Comparison of ENCODE assay signal across 1 cellular context in the genomic region with DNA sequence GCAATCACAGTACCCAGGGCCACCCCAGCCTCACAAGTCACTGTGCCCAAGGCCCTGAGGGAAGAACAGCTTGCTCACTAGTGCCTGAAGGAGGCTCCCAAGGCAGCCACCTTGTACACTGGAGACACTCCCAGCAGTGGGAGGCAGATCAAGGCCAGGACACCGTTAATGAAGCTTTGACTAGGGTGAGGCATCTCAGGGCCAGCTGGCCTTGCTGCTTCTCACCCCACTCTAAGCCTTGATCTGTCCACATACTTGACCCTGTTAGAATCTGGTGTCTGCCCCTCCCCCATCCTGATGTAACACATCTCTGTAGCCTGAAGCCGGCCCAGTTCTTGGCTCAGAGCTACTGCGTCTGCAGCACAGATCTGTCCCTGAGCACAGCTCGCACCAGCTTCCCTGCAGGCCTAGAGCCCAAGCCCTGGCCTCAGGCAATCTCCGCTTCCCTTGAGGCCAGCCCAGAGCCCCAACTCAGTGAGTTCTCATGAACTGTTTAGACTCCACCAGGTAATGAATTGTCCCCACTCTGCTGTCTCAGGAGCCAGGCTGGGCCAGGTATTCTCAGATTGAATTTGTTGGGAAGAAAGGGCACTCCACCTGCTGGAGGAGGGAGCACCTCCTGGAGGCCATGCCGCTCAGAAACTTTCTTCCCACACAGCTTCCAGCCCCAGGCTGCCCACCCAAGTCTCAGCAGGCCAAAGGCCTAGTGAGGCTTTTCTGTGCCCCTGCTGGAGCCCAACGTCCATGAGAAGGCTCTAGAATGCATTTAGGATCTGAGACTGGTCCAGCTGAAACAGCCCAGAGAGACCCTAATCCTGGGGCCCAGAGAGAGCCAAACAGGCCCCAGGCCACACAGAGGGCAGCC.
TF ChIP-seq lines count a peak whose summit lies in the region.

No MANE protein-coding gene starts in this region.

TF ChIP-seq in K562, 482 proteins besides CTCF, POLR2A, EP300 and RAD21 (continued from another document and continues in another):
- TF ChIP-seq, protein P1, sequence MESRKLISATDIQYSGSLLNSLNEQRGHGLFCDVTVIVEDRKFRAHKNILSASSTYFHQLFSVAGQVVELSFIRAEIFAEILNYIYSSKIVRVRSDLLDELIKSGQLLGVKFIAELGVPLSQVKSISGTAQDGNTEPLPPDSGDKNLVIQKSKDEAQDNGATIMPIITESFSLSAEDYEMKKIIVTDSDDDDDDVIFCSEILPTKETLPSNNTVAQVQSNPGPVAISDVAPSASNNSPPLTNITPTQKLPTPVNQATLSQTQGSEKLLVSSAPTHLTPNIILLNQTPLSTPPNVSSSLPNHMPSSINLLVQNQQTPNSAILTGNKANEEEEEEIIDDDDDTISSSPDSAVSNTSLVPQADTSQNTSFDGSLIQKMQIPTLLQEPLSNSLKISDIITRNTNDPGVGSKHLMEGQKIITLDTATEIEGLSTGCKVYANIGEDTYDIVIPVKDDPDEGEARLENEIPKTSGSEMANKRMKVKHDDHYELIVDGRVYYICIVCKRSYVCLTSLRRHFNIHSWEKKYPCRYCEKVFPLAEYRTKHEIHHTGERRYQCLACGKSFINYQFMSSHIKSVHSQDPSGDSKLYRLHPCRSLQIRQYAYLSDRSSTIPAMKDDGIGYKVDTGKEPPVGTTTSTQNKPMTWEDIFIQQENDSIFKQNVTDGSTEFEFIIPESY (CRISPR knock-in tag; IDR thresholded peaks at IDR 0.05), result 0 out of 2 replicates have a peak, but pooled peaks have one; percentile 15
- TF ChIP-seq ATF7 (IDR thresholded peaks at IDR 0.05), result peak; percentile 56; the same call in 1 of the 2 replicates
- TF ChIP-seq ZNF232 (CRISPR knock-in tag; IDR thresholded peaks at IDR 0.05), result no peak
- peak; percentile 50; the same call in 1 of the 2 replicates for TF ChIP-seq POLR2G (IDR thresholded peaks at IDR 0.05; ENCODE audit: low read depth, low read length)
- TF ChIP-seq SMAD4 (CRISPR knock-in tag; conservative IDR thresholded peaks at IDR 0.05), result 0 out of 2 replicates have a peak, but pooled peaks have one; percentile 33
- TF ChIP-seq BRCA1 (IDR thresholded peaks at IDR 0.05), result no peak
- no peak for TF ChIP-seq BRCA1 (CRISPR knock-in tag; IDR thresholded peaks at IDR 0.05)
- TF ChIP-seq, protein P2, sequence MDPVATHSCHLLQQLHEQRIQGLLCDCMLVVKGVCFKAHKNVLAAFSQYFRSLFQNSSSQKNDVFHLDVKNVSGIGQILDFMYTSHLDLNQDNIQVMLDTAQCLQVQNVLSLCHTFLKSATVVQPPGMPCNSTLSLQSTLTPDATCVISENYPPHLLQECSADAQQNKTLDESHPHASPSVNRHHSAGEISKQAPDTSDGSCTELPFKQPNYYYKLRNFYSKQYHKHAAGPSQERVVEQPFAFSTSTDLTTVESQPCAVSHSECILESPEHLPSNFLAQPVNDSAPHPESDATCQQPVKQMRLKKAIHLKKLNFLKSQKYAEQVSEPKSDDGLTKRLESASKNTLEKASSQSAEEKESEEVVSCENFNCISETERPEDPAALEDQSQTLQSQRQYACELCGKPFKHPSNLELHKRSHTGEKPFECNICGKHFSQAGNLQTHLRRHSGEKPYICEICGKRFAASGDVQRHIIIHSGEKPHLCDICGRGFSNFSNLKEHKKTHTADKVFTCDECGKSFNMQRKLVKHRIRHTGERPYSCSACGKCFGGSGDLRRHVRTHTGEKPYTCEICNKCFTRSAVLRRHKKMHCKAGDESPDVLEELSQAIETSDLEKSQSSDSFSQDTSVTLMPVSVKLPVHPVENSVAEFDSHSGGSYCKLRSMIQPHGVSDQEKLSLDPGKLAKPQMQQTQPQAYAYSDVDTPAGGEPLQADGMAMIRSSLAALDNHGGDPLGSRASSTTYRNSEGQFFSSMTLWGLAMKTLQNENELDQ (CRISPR knock-in tag; IDR thresholded peaks at IDR 0.05; ENCODE audit: borderline replicate concordance), result no peak
- no peak for TF ChIP-seq ZNF696 (CRISPR knock-in tag; conservative IDR thresholded peaks at IDR 0.05)
- TF ChIP-seq, protein P3, sequence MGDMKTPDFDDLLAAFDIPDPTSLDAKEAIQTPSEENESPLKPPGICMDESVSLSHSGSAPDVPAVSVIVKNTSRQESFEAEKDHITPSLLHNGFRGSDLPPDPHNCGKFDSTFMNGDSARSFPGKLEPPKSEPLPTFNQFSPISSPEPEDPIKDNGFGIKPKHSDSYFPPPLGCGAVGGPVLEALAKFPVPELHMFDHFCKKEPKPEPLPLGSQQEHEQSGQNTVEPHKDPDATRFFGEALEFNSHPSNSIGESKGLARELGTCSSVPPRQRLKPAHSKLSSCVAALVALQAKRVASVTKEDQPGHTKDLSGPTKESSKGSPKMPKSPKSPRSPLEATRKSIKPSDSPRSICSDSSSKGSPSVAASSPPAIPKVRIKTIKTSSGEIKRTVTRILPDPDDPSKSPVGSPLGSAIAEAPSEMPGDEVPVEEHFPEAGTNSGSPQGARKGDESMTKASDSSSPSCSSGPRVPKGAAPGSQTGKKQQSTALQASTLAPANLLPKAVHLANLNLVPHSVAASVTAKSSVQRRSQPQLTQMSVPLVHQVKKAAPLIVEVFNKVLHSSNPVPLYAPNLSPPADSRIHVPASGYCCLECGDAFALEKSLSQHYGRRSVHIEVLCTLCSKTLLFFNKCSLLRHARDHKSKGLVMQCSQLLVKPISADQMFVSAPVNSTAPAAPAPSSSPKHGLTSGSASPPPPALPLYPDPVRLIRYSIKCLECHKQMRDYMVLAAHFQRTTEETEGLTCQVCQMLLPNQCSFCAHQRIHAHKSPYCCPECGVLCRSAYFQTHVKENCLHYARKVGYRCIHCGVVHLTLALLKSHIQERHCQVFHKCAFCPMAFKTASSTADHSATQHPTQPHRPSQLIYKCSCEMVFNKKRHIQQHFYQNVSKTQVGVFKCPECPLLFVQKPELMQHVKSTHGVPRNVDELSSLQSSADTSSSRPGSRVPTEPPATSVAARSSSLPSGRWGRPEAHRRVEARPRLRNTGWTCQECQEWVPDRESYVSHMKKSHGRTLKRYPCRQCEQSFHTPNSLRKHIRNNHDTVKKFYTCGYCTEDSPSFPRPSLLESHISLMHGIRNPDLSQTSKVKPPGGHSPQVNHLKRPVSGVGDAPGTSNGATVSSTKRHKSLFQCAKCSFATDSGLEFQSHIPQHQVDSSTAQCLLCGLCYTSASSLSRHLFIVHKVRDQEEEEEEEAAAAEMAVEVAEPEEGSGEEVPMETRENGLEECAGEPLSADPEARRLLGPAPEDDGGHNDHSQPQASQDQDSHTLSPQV (IDR thresholded peaks at IDR 0.05), result 0 out of 2 replicates have a peak, but pooled peaks have one; percentile 20
- TF ChIP-seq TAF7 (tag; IDR thresholded peaks at IDR 0.05), result 0 out of 2 replicates have a peak, but pooled peaks have one; percentile 11
- no peak for TF ChIP-seq ZSCAN32 (CRISPR knock-in tag; IDR thresholded peaks at IDR 0.05)
- 0 out of 2 replicates have a peak, but pooled peaks have one; percentile 4 for TF ChIP-seq RERE (CRISPR knock-in tag; IDR thresholded peaks at IDR 0.05; ENCODE audit: borderline replicate concordance)
- TF ChIP-seq MITF (IDR thresholded peaks at IDR 0.05), result no peak
- no peak for TF ChIP-seq NFE2 (IDR thresholded peaks at IDR 0.05; ENCODE audit: low read depth)
- no peak for TF ChIP-seq MEF2D (tag; conservative IDR thresholded peaks at IDR 0.05; ENCODE audit: low read depth)
- TF ChIP-seq, protein P4, sequence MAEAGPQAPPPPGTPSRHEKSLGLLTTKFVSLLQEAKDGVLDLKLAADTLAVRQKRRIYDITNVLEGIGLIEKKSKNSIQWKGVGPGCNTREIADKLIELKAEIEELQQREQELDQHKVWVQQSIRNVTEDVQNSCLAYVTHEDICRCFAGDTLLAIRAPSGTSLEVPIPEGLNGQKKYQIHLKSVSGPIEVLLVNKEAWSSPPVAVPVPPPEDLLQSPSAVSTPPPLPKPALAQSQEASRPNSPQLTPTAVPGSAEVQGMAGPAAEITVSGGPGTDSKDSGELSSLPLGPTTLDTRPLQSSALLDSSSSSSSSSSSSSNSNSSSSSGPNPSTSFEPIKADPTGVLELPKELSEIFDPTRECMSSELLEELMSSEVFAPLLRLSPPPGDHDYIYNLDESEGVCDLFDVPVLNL (CRISPR knock-in tag; IDR thresholded peaks at IDR 0.05; ENCODE audit: low read depth), result no peak
- no peak for TF ChIP-seq ZNF717 (CRISPR knock-in tag; IDR thresholded peaks at IDR 0.05)
- peak; percentile 63 for TF ChIP-seq RBFOX2 (IDR thresholded peaks at IDR 0.05; ENCODE audit: low read depth, low read length)
- no peak for TF ChIP-seq XRCC4 (IDR thresholded peaks at IDR 0.05; ENCODE audit: extremely low read depth, insufficient read depth, insufficient read length)
- no peak for TF ChIP-seq ZNF239 (CRISPR knock-in tag; IDR thresholded peaks at IDR 0.05)
- no peak for TF ChIP-seq STAG1 (CRISPR knock-in tag; IDR thresholded peaks at IDR 0.05; ENCODE audit: borderline replicate concordance)
- peak; percentile 41; the same call in 1 of the 2 replicates for TF ChIP-seq ZFX (CRISPR knock-in tag; IDR thresholded peaks at IDR 0.05)
- TF ChIP-seq, protein P5, sequence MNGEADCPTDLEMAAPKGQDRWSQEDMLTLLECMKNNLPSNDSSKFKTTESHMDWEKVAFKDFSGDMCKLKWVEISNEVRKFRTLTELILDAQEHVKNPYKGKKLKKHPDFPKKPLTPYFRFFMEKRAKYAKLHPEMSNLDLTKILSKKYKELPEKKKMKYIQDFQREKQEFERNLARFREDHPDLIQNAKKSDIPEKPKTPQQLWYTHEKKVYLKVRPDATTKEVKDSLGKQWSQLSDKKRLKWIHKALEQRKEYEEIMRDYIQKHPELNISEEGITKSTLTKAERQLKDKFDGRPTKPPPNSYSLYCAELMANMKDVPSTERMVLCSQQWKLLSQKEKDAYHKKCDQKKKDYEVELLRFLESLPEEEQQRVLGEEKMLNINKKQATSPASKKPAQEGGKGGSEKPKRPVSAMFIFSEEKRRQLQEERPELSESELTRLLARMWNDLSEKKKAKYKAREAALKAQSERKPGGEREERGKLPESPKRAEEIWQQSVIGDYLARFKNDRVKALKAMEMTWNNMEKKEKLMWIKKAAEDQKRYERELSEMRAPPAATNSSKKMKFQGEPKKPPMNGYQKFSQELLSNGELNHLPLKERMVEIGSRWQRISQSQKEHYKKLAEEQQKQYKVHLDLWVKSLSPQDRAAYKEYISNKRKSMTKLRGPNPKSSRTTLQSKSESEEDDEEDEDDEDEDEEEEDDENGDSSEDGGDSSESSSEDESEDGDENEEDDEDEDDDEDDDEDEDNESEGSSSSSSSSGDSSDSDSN (IDR thresholded peaks at IDR 0.05; ENCODE audit: borderline replicate concordance in 1 of 2, low read depth in 2 of 2, low read length in 2 of 2), result no peak
- no peak for TF ChIP-seq ZNF77 (CRISPR knock-in tag; IDR thresholded peaks at IDR 0.05)
- peak; percentile 22; the same call in 1 of the 2 replicates for TF ChIP-seq LEF1 (IDR thresholded peaks at IDR 0.05)
- TF ChIP-seq MIER1 (IDR thresholded peaks at IDR 0.05; ENCODE audit: low read depth), result no peak
- TF ChIP-seq HOXB6 (CRISPR knock-in tag; IDR thresholded peaks at IDR 0.05; ENCODE audit: borderline replicate concordance), result no peak
- no peak for TF ChIP-seq ZNF41 (CRISPR knock-in tag; conservative IDR thresholded peaks at IDR 0.05)
- no peak for TF ChIP-seq MTA3 (IDR thresholded peaks at IDR 0.05; ENCODE audit: borderline replicate concordance)
- no peak for TF ChIP-seq CREB1 (IDR thresholded peaks at IDR 0.05)
- TF ChIP-seq CREB1 (CRISPR knock-in tag; IDR thresholded peaks at IDR 0.05), result 0 out of 2 replicates have a peak, but pooled peaks have one; percentile 28
- TF ChIP-seq, protein P6, sequence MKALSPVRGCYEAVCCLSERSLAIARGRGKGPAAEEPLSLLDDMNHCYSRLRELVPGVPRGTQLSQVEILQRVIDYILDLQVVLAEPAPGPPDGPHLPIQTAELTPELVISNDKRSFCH (CRISPR knock-in tag; IDR thresholded peaks at IDR 0.05), result no peak
- TF ChIP-seq, protein P6 (tag; IDR thresholded peaks at IDR 0.05), result peak; percentile 26; the same call in 1 of the 2 replicates
- TF ChIP-seq FOSL1 (tag; conservative IDR thresholded peaks at IDR 0.05), result no peak
- TF ChIP-seq SIN3B (IDR thresholded peaks at IDR 0.05; ENCODE audit: low read depth), result no peak
- TF ChIP-seq KAT7 (CRISPR knock-in tag; IDR thresholded peaks at IDR 0.05; ENCODE audit: borderline replicate concordance), result 0 out of 2 replicates have a peak, but pooled peaks have one; percentile 53
- peak; percentile 18; the same call in 1 of the 2 replicates for TF ChIP-seq ARID1B (IDR thresholded peaks at IDR 0.05)
